ENCODE assay signal across 8 cellular contexts in genomic region chr11:48055292-48056132, GRCh38.
DNase-seq lines count a peak whose midpoint lies in the region; ATAC-seq and TF ChIP-seq lines count a peak whose summit lies in the region.

No MANE protein-coding gene starts in this region.

- H3K4me3 Mint-ChIP-seq in nephron = no peak overlapping the region

- H3K27me3 Mint-ChIP-seq in nephron (ENCODE audit: low read depth) = no peaks in the 10 kb centered on the region

- H3K36me3 Mint-ChIP-seq in nephron (ENCODE audit: low read depth) = no peaks in the 10 kb centered on the region

- no peaks in the 10 kb centered on the region for H3K9me3 Mint-ChIP-seq in nephron

- peak overlapping the region; percentile 74 to 90 (median 78) for H3K27ac Mint-ChIP-seq in nephron

- peak; percentile 64 for DNase-seq in NK-92 treated with Interleukin-12 subunit alpha and Interleukin-12 subunit beta, amount 100 ng/mL, for 24 hours (lab: John Stamatoyannopoulos, UW)
- DNase-seq in NK-92 (lab: John Stamatoyannopoulos, UW; ENCODE audit: unreplicated experiment) = no peak
- DNase-seq in T follicular helper cell (ENCODE audit: low read depth) = peak; percentile 34
- peak; percentile 25 for DNase-seq in amniotic epithelial cell (ENCODE audit: low read depth)
- no peak for DNase-seq in 8988T
- DNase-seq in NCI-H187 (lab: John Stamatoyannopoulos, UW) = no peak

- TF ChIP-seq CTCF in nephron (IDR thresholded peaks at IDR 0.05; ENCODE audit: unreplicated experiment in 3 of 3) = no peak

- ATAC-seq in HG03025 (IDR thresholded peaks at IDR 0.05; ENCODE audit: low FRiP score, unreplicated experiment) = no peak

- peaks cover 11% of the 10 kb centered on the region for H3K4me1 Mint-ChIP-seq in nephron

Comparison
In these comparisons a context has a peak if more than half of its experiments do, and no peak if none do; other contexts are left out.
1. DNase-seq: peak in NK-92 treated with Interleukin-12 subunit alpha and Interleukin-12 subunit beta, amount 100 ng/mL, for 24 hours (single experiment), T follicular helper cell (single experiment) and amniotic epithelial cell (single experiment); none in NK-92 (single experiment), 8988T (single experiment) and NCI-H187 (0 of 2).